Comparison of ENCODE assay signal across 11 cellular contexts in the genomic region with DNA sequence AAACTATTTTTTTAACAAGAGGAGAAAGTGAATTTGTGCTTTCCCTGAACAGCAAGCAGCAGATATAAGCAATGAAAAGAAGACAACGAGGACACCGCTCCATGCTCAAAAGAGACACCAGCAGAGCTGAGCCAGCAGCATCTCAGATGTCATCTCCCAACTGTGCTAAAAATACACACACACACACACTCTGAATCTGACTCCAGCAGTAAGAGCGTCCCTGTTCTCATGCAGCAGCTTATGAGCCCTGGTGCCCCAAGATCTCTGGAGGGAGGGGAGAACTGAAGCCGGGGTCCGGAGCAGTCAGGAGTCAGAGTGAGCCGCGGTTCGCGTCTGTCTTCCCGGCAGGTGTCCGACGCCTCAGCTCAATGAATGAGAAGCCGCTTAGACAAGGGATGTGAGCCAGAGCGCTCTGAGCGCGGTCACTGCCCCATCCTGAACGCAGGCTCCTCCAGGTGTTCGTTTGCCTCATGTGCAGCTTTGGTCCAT. TPM values are rescaled to one million over a fixed set of nuclear protein-coding genes. Genes with fewer than 3 reads are reported as not detected.
A peak's percentile ranks its signal among the peaks of the same experiment; 100 is the strongest.
DNase-seq lines count a peak whose midpoint lies in the region; ATAC-seq and TF ChIP-seq lines count a peak whose summit lies in the region.
"Had no signal": no experiment of that assay in that cellular context is flagged by ENCODE, and none has a peak within 500 bp of the region (broad histone marks: within the 10 kb centered on the region; RNA-seq: fewer than 3 reads in every experiment).

No MANE protein-coding gene starts in this region.

- H3K4me3 Mint-ChIP-seq in GM23338: no peak overlapping the region; the same call in 2 of the 3 replicates
- no peak overlapping the region for H3K4me3 Mint-ChIP-seq in activated naive CD4-positive, alpha-beta T cell treated with anti-CD3 and anti-CD28 coated beads, Interleukin-2, amount 10 ng/mL, durations not matched to agents 7 days and 5 days
- no peak overlapping the region for H3K4me3 Mint-ChIP-seq in naive thymus-derived CD4-positive, alpha-beta T cell
- H3K4me3 Mint-ChIP-seq: CD8-positive, alpha-beta T cell had no signal

- TF ChIP-seq CTCF in GM23338 (conservative IDR thresholded peaks at IDR 0.05; ENCODE audit: low read depth in 2 of 2) (peak in 1 of 2 experiments; percentile 43; a peak in 2 of 4 replicates), esophagus muscularis mucosa (IDR thresholded peaks at IDR 0.05) (no peak), parathyroid adenoma (IDR thresholded peaks at IDR 0.05) (no peak)

- H3K9me3 Mint-ChIP-seq in GM23338: peaks cover 7% of the 10 kb centered on the region; the same call in 2 of the 3 replicates
- H3K9me3 Mint-ChIP-seq in activated naive CD4-positive, alpha-beta T cell treated with anti-CD3 and anti-CD28 coated beads, Interleukin-2, amount 10 ng/mL, durations not matched to agents 7 days and 5 days: no peaks in the 10 kb centered on the region
- no peaks in the 10 kb centered on the region for H3K9me3 Mint-ChIP-seq in naive thymus-derived CD4-positive, alpha-beta T cell

- 0 out of 2 replicates have a peak, but pooled peaks cover 3% of the 10 kb centered on the region for H3F3A ChIP-seq in GM23338 (replicated peaks; ENCODE audit: low read depth)

- POLR2A ChIA-PET in naive thymus-derived CD4-positive, alpha-beta T cell (lab: Charles Lee): interaction anchor here (0.6 kb wide), 1 partner anchor 66 kb away, joined by 3 read pairs; no protein-coding TSS in a partner anchor

- intact Hi-C loops in esophagus muscularis mucosa (cut with DNase I): no loop called here
- intact Hi-C loops in naive thymus-derived CD4-positive, alpha-beta T cell (cut with micrococcal nuclease): no loop called here

- WGBS in esophagus muscularis mucosa: 17% methylated on average over 14 of the region's 18 CpGs

- no peak overlapping the region for H3K27ac Mint-ChIP-seq in GM23338
- H3K27ac Mint-ChIP-seq in activated naive CD4-positive, alpha-beta T cell treated with anti-CD3 and anti-CD28 coated beads, Interleukin-2, amount 10 ng/mL, durations not matched to agents 7 days and 5 days: no peak overlapping the region
- peak overlapping the region in 1 of 9 donors; percentile 4 for H3K27ac Mint-ChIP-seq in naive thymus-derived CD4-positive, alpha-beta T cell
- H3K27ac Mint-ChIP-seq: CD8-positive, alpha-beta T cell had no signal

- H3K9me3 ChIP-seq in esophagus muscularis mucosa (no peaks in the 10 kb centered on the region), parathyroid adenoma (ENCODE audit: control insufficient read depth, low read length) (no peaks in the 10 kb centered on the region)
- H3K9me3 ChIP-seq in naive thymus-derived CD4-positive, alpha-beta T cell (ENCODE audit: control insufficient read depth in 2 of 3, low read length in 3 of 3): no peaks in the 10 kb centered on the region

- TF ChIP-seq EP300 in esophagus muscularis mucosa (IDR thresholded peaks at IDR 0.05): no peak

- H3K4me1 ChIP-seq in GM23338 (ENCODE audit: insufficient read depth) (peaks cover 30% of the 10 kb centered on the region), esophagus muscularis mucosa (peaks cover 44 to 98% (median 87%) of the 10 kb centered on the region in 4 donors), parathyroid adenoma (peaks cover 21% of the 10 kb centered on the region)
- peaks cover 0 to 6% of the 10 kb centered on the region in 2 donors for H3K4me1 ChIP-seq in naive thymus-derived CD4-positive, alpha-beta T cell (ENCODE audit: control insufficient read depth in 2 of 2, insufficient read depth in 2 of 2, low read length in 2 of 2)

- H3K36me3 ChIP-seq in GM23338 (ENCODE audit: insufficient read depth) (no peaks in the 10 kb centered on the region), esophagus muscularis mucosa (peaks cover 0 to 9% (median 2%) of the 10 kb centered on the region in 4 donors), parathyroid adenoma (ENCODE audit: control insufficient read depth, insufficient read depth, low read length) (no peaks in the 10 kb centered on the region)
- H3K36me3 ChIP-seq in naive thymus-derived CD4-positive, alpha-beta T cell (ENCODE audit: control insufficient read depth in 2 of 3, insufficient read depth in 3 of 3, low read length in 3 of 3): no peaks in the 10 kb centered on the region

- H3K27ac ChIP-seq in GM23338 (ENCODE audit: low read depth) (no peak overlapping the region), esophagus muscularis mucosa (replicated peaks in 1 of 4) (peak overlapping the region; percentile 56 to 80 (median 72)), parathyroid adenoma (peak overlapping the region; percentile 31)
- H3K27ac ChIP-seq in naive thymus-derived CD4-positive, alpha-beta T cell (ENCODE audit: low read depth, low read length): no peak overlapping the region

- H3K4me2 ChIP-seq in GM23338 (no peak overlapping the region), parathyroid adenoma (ENCODE audit: low read length) (peak overlapping the region; percentile 47)

- peaks cover 53% of the 10 kb centered on the region for H3K4me1 Mint-ChIP-seq in GM23338
- H3K4me1 Mint-ChIP-seq in activated naive CD4-positive, alpha-beta T cell treated with anti-CD3 and anti-CD28 coated beads, Interleukin-2, amount 10 ng/mL, durations not matched to agents 7 days and 5 days: peaks cover 5% of the 10 kb centered on the region
- peaks cover 6 to 16% (median 10%) of the 10 kb centered on the region in 7 donors for H3K4me1 Mint-ChIP-seq in naive thymus-derived CD4-positive, alpha-beta T cell

- ATAC-seq in GM23338 (peak; percentile 82), GM18520 (IDR thresholded peaks at IDR 0.05; ENCODE audit: unreplicated experiment) (no peak)
- no peak for ATAC-seq in naive thymus-derived CD4-positive, alpha-beta T cell
- ATAC-seq: CD8-positive, alpha-beta T cell had no signal

- H3K9me2 ChIP-seq in GM23338 (ENCODE audit: insufficient read depth): no peaks in the 10 kb centered on the region

- H3K27me3 ChIP-seq in GM23338 (ENCODE audit: insufficient read depth) (no peaks in the 10 kb centered on the region), esophagus muscularis mucosa (no peaks in the 10 kb centered on the region), parathyroid adenoma (ENCODE audit: control insufficient read depth, insufficient read depth, low read length) (no peaks in the 10 kb centered on the region)
- no peaks in the 10 kb centered on the region for H3K27me3 ChIP-seq in naive thymus-derived CD4-positive, alpha-beta T cell (ENCODE audit: control insufficient read depth in 2 of 2, insufficient read depth in 2 of 2, low read length in 2 of 2)

- H4K20me1 ChIP-seq in GM23338 (replicated peaks; ENCODE audit: insufficient read depth): no peaks in the 10 kb centered on the region

- no peak overlapping the region for H2AFZ ChIP-seq in GM23338
- H2AFZ ChIP-seq in parathyroid adenoma: no peak overlapping the region

- H3K4me3 ChIP-seq in GM23338 (no peak overlapping the region), esophagus muscularis mucosa (peak overlapping the region in 1 of 4 donors; percentile 10), parathyroid adenoma (ENCODE audit: low read depth, low read length) (no peak overlapping the region)
- H3K4me3 ChIP-seq in naive thymus-derived CD4-positive, alpha-beta T cell (ENCODE audit: low read length): no peak overlapping the region

- H3K9ac ChIP-seq in parathyroid adenoma: no peak overlapping the region

- DNase-seq in GM23338 (ENCODE audit: low spot score) (peak; percentile 81), NCI-H526 treated with DMSO at 0.1 percent for 48 hours (lab: John Stamatoyannopoulos, UW) (peak; percentile 12), esophagus muscularis mucosa (ENCODE audit: extremely low spot score) (no peak), DMS 273 treated with DMSO at 0.1 percent for 48 hours (lab: John Stamatoyannopoulos, UW) (no peak)
- no peak for DNase-seq in activated naive CD4-positive, alpha-beta T cell treated with anti-CD3 and anti-CD28 coated beads, Interleukin-2, amount 10 ng/mL, durations not matched to agents 7 days and 5 days
- DNase-seq in naive thymus-derived CD4-positive, alpha-beta T cell: no peak
- DNase-seq: activated effector memory CD4-positive, alpha-beta T cell treated with Interleukin-2 at 50 U/mL for 16 hours; CD8-positive, alpha-beta T cell; Karpas-422 had no signal

- no peak for TF ChIP-seq POLR2A in esophagus muscularis mucosa (IDR thresholded peaks at IDR 0.05; ENCODE audit: low read depth)

- peaks cover 12% of the 10 kb centered on the region; the same call in 1 of the 3 replicates for H3K36me3 Mint-ChIP-seq in GM23338 (ENCODE audit: low read depth)
- no peaks in the 10 kb centered on the region for H3K36me3 Mint-ChIP-seq in activated naive CD4-positive, alpha-beta T cell treated with anti-CD3 and anti-CD28 coated beads, Interleukin-2, amount 10 ng/mL, durations not matched to agents 7 days and 5 days
- peaks cover 0 to 31% (median 16%) of the 10 kb centered on the region in 5 donors for H3K36me3 Mint-ChIP-seq in naive thymus-derived CD4-positive, alpha-beta T cell

- CTCF ChIA-PET in activated naive CD4-positive, alpha-beta T cell treated with anti-CD3 and anti-CD28 coated beads, Interleukin-2, amount 10 ng/mL, durations not matched to agents 7 days and 5 days (lab: Charles Lee): no interaction called here
- CTCF ChIA-PET in naive thymus-derived CD4-positive, alpha-beta T cell (lab: Charles Lee): no interaction called here

- H3K79me2 ChIP-seq in GM23338 (replicated peaks; ENCODE audit: insufficient read depth): no peaks in the 10 kb centered on the region
- peaks cover 9% of the 10 kb centered on the region for H3K79me2 ChIP-seq in parathyroid adenoma

- H3K27me3 Mint-ChIP-seq in GM23338 (ENCODE audit: insufficient read depth, low read depth, poor library complexity): peaks cover 14% of the 10 kb centered on the region
- no peaks in the 10 kb centered on the region for H3K27me3 Mint-ChIP-seq in activated naive CD4-positive, alpha-beta T cell treated with anti-CD3 and anti-CD28 coated beads, Interleukin-2, amount 10 ng/mL, durations not matched to agents 7 days and 5 days
- H3K27me3 Mint-ChIP-seq in naive thymus-derived CD4-positive, alpha-beta T cell: no peaks in the 10 kb centered on the region

TF ChIP-seq in GM23338, 12 proteins besides CTCF, POLR2A, EP300 and RAD21:
- no peak for TF ChIP-seq JUNB (IDR thresholded peaks at IDR 0.05; ENCODE audit: unreplicated experiment)
- no peak for TF ChIP-seq POLR2AphosphoS5 (IDR thresholded peaks at IDR 0.05; ENCODE audit: low read depth)

RNA-seq across cellular contexts. Expression of gene SVIL, which starts 49.2 kb away (rescaled TPM):
- 7.8 and 8.8 TPM in 2 replicates for total RNA-seq in GM23338 (2014; rRNA removed; shearing (Covaris generic))
- 23.9 and 34.9 TPM in 2 replicates for polyA plus RNA-seq in GM23338 (2016; fragmentation: Nextera tagmentation; extraction: Ambion mirVana)
- 1,000 to 10,000 TPM in 1 of 4 donors, 100 to 1,000 TPM in 3; 785 to 1,099 (median 921) TPM for total RNA-seq in esophagus muscularis mucosa
- 10 to 100 TPM; 13.5 to 48.9 (median 23.5) TPM for total RNA-seq in naive thymus-derived CD4-positive, alpha-beta T cell
- polyA plus RNA-seq in naive thymus-derived CD4-positive, alpha-beta T cell: 10 to 100 TPM in 1 of 2 donors, 1 to 10 TPM in 1; 8.7 to 16.3 TPM

Comparison
In these comparisons a context has a peak if more than half of its experiments do, and no peak if none do; other contexts are left out.
1. DNase-seq: peak in GM23338 (single experiment) and NCI-H526 treated with DMSO at 0.1 percent for 48 hours (single experiment); none in esophagus muscularis mucosa (single experiment), activated naive CD4-positive, alpha-beta T cell treated with anti-CD3 and anti-CD28 coated beads, Interleukin-2, amount 10 ng/mL, durations not matched to agents 7 days and 5 days (single experiment), naive thymus-derived CD4-positive, alpha-beta T cell (0 of 9) and DMS 273 treated with DMSO at 0.1 percent for 48 hours (single experiment).
2. H3K27ac ChIP-seq: peak in esophagus muscularis mucosa (4 of 4) and parathyroid adenoma (single experiment); none in GM23338 (single experiment) and naive thymus-derived CD4-positive, alpha-beta T cell (single experiment).
3. RNA of gene SVIL, which starts 49.2 kb away (total RNA-seq): 785 to 1,099 TPM in esophagus muscularis mucosa; 13.5 to 48.9 TPM in naive thymus-derived CD4-positive, alpha-beta T cell and 7.8 to 8.8 TPM in GM23338; every median in the first group is over 10 times any median in the second.